In the genomic region with DNA sequence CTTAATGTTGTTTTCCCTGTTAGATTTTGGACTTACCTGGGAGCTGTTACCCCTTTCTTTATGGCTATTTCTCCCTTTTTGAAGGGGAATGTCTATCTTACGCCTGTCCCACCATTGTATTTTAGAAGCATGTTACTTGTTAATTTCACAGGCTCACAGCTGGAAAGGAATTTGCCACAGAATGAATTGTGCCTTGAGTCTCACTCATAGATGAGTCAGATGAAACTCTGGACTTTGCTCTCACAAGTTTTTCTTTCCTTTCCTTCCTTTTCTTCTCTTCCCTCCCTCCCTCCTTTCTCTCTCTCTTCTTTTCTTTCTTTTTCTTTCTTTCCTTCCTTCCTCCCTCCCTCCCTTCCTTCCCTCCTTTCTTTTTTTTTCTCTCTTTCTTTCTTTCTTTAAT, we compare ENCODE assay signal across 21 cellular contexts. TPM values are rescaled to one million over a fixed set of nuclear protein-coding genes. Genes with fewer than 3 reads are reported as not detected.
A peak's percentile ranks its signal among the peaks of the same experiment; 100 is the strongest.
DNase-seq lines count a peak whose midpoint lies in the region; ATAC-seq, FAIRE-seq and TF ChIP-seq lines count a peak whose summit lies in the region.
"Had no signal": no experiment of that assay in that cellular context is flagged by ENCODE, and none has a peak within 500 bp of the region (broad histone marks: within the 10 kb centered on the region; RNA-seq: fewer than 3 reads in every experiment).

No MANE protein-coding gene starts in this region.

- CTCF ChIA-PET in GM12878 (lab: Yijun Ruan, JAX), result interaction anchor here (0.6 to 1.0 kb wide), 2 partner anchors 172 to 173 kb away, joined by 3 read pairs; no protein-coding TSS in a partner anchor

- H3K4me1 ChIP-seq in GM12878 (ENCODE audit: control insufficient read depth, insufficient read depth, low read length) (no peaks in the 10 kb centered on the region), mucosa of descending colon (ENCODE audit: low read depth) (no peaks in the 10 kb centered on the region), lower lobe of right lung (no peaks in the 10 kb centered on the region)

- no peak for TF ChIP-seq POLR2A in GM12878 (IDR thresholded peaks at IDR 0.05; ENCODE audit: low read depth, low read length)

- no peak overlapping the region for H3K4me2 ChIP-seq in GM12878 (ENCODE audit: control insufficient read depth, insufficient read depth)

- H3K4me3 ChIP-seq in GM12878 (no peak overlapping the region), mucosa of descending colon (no peak overlapping the region), lower lobe of right lung (no peak overlapping the region), brain microvascular endothelial cell (ENCODE audit: low read depth, low read length) (no peak overlapping the region)

- intact Hi-C loops in GM12878 (cut with micrococcal nuclease; ENCODE audit: unreplicated experiment) (no loop called here), mucosa of descending colon (cut with DNase I, micrococcal nuclease) (no loop called here), lower lobe of right lung (cut with DNase I) (no loop called here)

- H3K9ac ChIP-seq in GM12878 (ENCODE audit: control insufficient read depth, insufficient read depth, low read length), result no peak overlapping the region

- POLR2A ChIA-PET in GM12878 (lab: Charles Lee), result no interaction called here

- TF ChIP-seq CTCF in GM12878 (IDR thresholded peaks at IDR 0.05 in 2 of 3, conservative IDR thresholded peaks at IDR 0.05 in 1 of 3; ENCODE audit: control insufficient read depth in 2 of 3, extremely low read depth in 1 of 3, insufficient read depth in 1 of 3, low read depth in 3 of 3, low read length in 3 of 3) (no peak), mucosa of descending colon (IDR thresholded peaks at IDR 0.05) (no peak), lower lobe of right lung (IDR thresholded peaks at IDR 0.05) (no peak), brain microvascular endothelial cell (IDR thresholded peaks at IDR 0.05; ENCODE audit: low read depth, low read length, missing control alignments) (no peak)

- SMC1A ChIA-PET in GM12878 (lab: Charles Lee; ENCODE audit: uncharacterized antibody, unreplicated experiment), result interaction anchor here (0.7 kb wide), 1 partner anchor 48 kb away, joined by 4 read pairs; no protein-coding TSS in a partner anchor

- RAD21 ChIA-PET in GM12878 (lab: Charles Lee; ENCODE audit: unreplicated experiment), result no interaction called here

- no peak overlapping the region for H2AFZ ChIP-seq in GM12878 (ENCODE audit: control insufficient read depth, low read depth, low read length)

- DNase-seq in AG20443 (ENCODE audit: low spot score) (peak; percentile 22), HT-29 (ENCODE audit: low spot score) (peak; percentile 6), GM12878 (ENCODE audit: low read depth, low spot score) (no peak), mucosa of descending colon (no peak), lower lobe of right lung (no peak), brain microvascular endothelial cell (no peak)
- DNase-seq: CD4-positive, alpha-beta T cell; DMS79 treated with DMSO at 0.1 percent for 48 hours; GF-D8; H9; NCI-H1092 treated with DMSO at 0.1 percent for 48 hours; NCI-H1694; NCI-H2107; NCI-H226; NCI-H526 treated with DMSO at 0.1 percent for 48 hours; NK-92 treated with Interleukin-12 subunit alpha and Interleukin-12 subunit beta, amount 100 ng/mL, for 24 hours; OCI-M1 had no signal

- no peak for TF ChIP-seq EP300 in GM12878 (IDR thresholded peaks at IDR 0.05; ENCODE audit: borderline replicate concordance in 1 of 2, control insufficient read depth in 1 of 2, low read depth in 2 of 2, low read length in 2 of 2)

- in situ Hi-C loops in GM12878 (cut with MboI), result no loop called here
- in situ Hi-C loops in brain microvascular endothelial cell (cut with HindIII; ENCODE audit: low pct_ligation_motif_present, low sequenced_read_pairs), result no loop called here

- BruUV-seq in GM12878 (replicated peaks; lab: Mats Ljungman, UMichigan), result no TSS peak

- no peaks in the 10 kb centered on the region for H4K20me1 ChIP-seq in GM12878 (ENCODE audit: control insufficient read depth, insufficient read depth)

- H3K36me3 ChIP-seq in GM12878 (ENCODE audit: control insufficient read depth in 2 of 2, insufficient read depth in 2 of 2, low read length in 1 of 2) (no peaks in the 10 kb centered on the region), mucosa of descending colon (ENCODE audit: low read depth) (no peaks in the 10 kb centered on the region), lower lobe of right lung (no peaks in the 10 kb centered on the region), brain microvascular endothelial cell (replicated peaks) (no peaks in the 10 kb centered on the region)

- H3K9me3 ChIP-seq in GM12878 (replicated peaks; ENCODE audit: control insufficient read depth, insufficient read depth, low read length), result peaks cover 7% of the 10 kb centered on the region; the same call in 2 of the 3 replicates
- H3K9me3 ChIP-seq in mucosa of descending colon, result peaks cover 12% of the 10 kb centered on the region
- H3K9me3 ChIP-seq in lower lobe of right lung, result peaks cover 9% of the 10 kb centered on the region

- no peak for FAIRE-seq in GM12878 (lab: Jason Lieb, UNC)
- FAIRE-seq: D721Med, HTR-8/SVneo had no signal

- H3K27me3 ChIP-seq in GM12878 (replicated peaks in 1 of 2; ENCODE audit: control insufficient read depth in 2 of 2, insufficient read depth in 2 of 2, low read length in 1 of 2) (no peaks in the 10 kb centered on the region), lower lobe of right lung (ENCODE audit: low read depth) (no peaks in the 10 kb centered on the region), brain microvascular endothelial cell (replicated peaks) (no peaks in the 10 kb centered on the region)

- H3K27ac ChIP-seq in GM12878 (ENCODE audit: control insufficient read depth, insufficient read depth) (no peak overlapping the region), lower lobe of right lung (no peak overlapping the region), brain microvascular endothelial cell (no peak overlapping the region)

- no peak for TF ChIP-seq RAD21 in GM12878 (IDR thresholded peaks at IDR 0.05; ENCODE audit: insufficient read depth, low read depth, low read length)

- H3K79me2 ChIP-seq in GM12878 (ENCODE audit: control insufficient read depth, insufficient read depth, low read length), result no peaks in the 10 kb centered on the region

- 43% methylated on average over 1 of the region's 1 CpG for WGBS in GM12878 (ENCODE audit: insufficient coverage, insufficient replicate concordance, low lambda C conversion rate, missing lambda C conversion rate)

- ATAC-seq in GM12878 (no peak), mucosa of descending colon (peak; percentile 66), HG03175 (IDR thresholded peaks at IDR 0.05; ENCODE audit: unreplicated experiment) (no peak), lower lobe of right lung (no peak), GM19324 (IDR thresholded peaks at IDR 0.05; ENCODE audit: low FRiP score, unreplicated experiment) (no peak)

TF ChIP-seq in GM12878, 131 proteins besides CTCF, POLR2A, EP300 and RAD21:
- TF ChIP-seq TAF1 (IDR thresholded peaks at IDR 0.05; ENCODE audit: borderline replicate concordance, low read depth, low read length) (no peak), MTA2 (IDR thresholded peaks at IDR 0.05; ENCODE audit: low read depth) (0 out of 2 replicates have a peak, but pooled peaks have one; percentile 18)

RNA-seq across cellular contexts. Expression of gene ATF7IP, which starts 9.3 kb away (rescaled TPM):
- total RNA-seq in HT-29 (2014; rRNA removed; shearing (Covaris generic)), result 10.4 and 11.1 TPM in 2 replicates
- total RNA-seq in GM12878 (2013; cell fraction: nucleolus; rRNA removed), result 252 TPM in 2 replicates
- total RNA-seq in GM12878 (2014; rRNA removed) (27.8 and 34.7 TPM in 2 replicates), GM12878 (2014; rRNA removed; fragmentation: Illumina TruSeq; extraction: Trizol) (44.0 and 47.4 TPM in 2 replicates), GM12878 (2021) (60.7 and 66.6 TPM in 2 replicates), mucosa of descending colon (10 to 100 TPM; 40.3 to 84.1 (median 63.2) TPM), lower lobe of right lung (76.9 TPM)
- polyA plus RNA-seq in GM12878 (2011; ENCODE audit: low read depth), result 10.0 TPM
- polyA plus RNA-seq in GM12878 (2011; rRNA removed) (19.6 and 25.2 TPM in 2 replicates), GM12878 (2014; fragmentation: Illumina TruSeq; extraction: Trizol) (31.9 and 39.3 TPM in 2 replicates), GM12878 (2014; fragmentation: Nextera tagmentation; extraction: Ambion mirVana) (1 to 10 TPM; 6.2 to 8.1 TPM), GM12878 (2014; rRNA removed) (14.7 and 15.1 TPM in 2 replicates), GM12878 (2016; fragmentation: Nextera tagmentation; extraction: Ambion mirVana) (10 to 100 TPM; 30.7 to 33.0 TPM)
- 15.2 and 23.1 TPM in 2 replicates for polyA plus RNA-seq in GM12878 (2011; cell fraction: cytosol; rRNA removed)
- polyA plus RNA-seq in GM12878 (2011; cell fraction: nucleus; rRNA removed), result 26.1 and 31.8 TPM in 2 replicates
- polyA plus RNA-seq in GM12878 (2012), result 12.7 and 12.8 TPM in 2 replicates
- 69.3 and 72.3 TPM in 2 replicates for polyA minus RNA-seq in GM12878 (2011; rRNA and poly(A)+ RNA removed)
- polyA minus RNA-seq in GM12878 (2011; cell fraction: cytosol; rRNA and poly(A)+ RNA removed), result 30.3 and 30.6 TPM in 2 replicates
- 51.4 and 78.9 TPM in 2 replicates for polyA minus RNA-seq in GM12878 (2011; cell fraction: nucleus; rRNA and poly(A)+ RNA removed)

Comparison
In these comparisons a context has a peak if more than half of its experiments do, and no peak if none do; other contexts are left out.
1. DNase-seq: peak in AG20443 (single experiment) and HT-29 (single experiment); none in GM12878 (single experiment), mucosa of descending colon (0 of 3), lower lobe of right lung (single experiment) and brain microvascular endothelial cell (single experiment).